9 cellular contexts compared by ENCODE assay signal in the genomic region with DNA sequence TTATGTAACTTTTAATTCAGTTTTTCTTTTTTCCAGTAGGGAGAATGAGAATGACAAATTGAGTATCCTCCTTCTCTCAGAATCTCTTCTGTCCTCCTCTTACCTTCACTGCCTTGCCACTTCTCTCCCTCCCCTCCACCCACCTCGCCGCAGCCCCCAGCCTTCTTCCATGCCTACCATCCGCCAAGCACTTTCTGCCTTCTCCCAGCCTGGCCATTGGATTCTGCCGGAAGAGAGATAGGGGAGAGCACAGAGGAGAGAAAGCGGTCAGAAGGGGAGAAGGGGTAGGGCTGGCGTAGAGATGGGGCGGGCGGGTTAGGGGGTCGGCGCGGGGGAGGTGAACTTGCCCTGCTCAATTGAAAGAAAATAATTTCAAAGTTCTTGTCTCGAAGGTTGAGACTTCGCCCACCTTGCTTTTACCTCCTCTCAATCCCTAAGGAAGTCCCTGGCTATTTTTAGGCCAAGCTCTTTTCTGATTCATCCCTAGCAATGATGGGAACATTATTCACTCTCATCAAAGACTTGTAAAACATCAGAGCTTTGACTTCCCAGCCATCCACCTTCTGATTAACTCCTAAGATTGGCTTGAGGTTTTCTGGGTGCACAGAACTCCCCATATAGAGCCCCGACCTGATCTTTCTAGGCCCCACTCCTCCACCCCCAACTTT. TPM values are rescaled to one million over a fixed set of nuclear protein-coding genes. Genes with fewer than 3 reads are reported as not detected.
DNase-seq lines count a peak whose midpoint lies in the region; ATAC-seq and TF ChIP-seq lines count a peak whose summit lies in the region.
"Had no signal": no experiment of that assay in that cellular context is flagged by ENCODE, and none has a peak within 500 bp of the region (broad histone marks: within the 10 kb centered on the region; RNA-seq: fewer than 3 reads in every experiment).

No MANE protein-coding gene starts in this region.

- H3K4me1 Mint-ChIP-seq in GM23338: peaks cover 36% of the 10 kb centered on the region

- peak; percentile 27 for ATAC-seq in GM23338
- peak; percentile 9; the same call in 2 of the 3 replicates for ATAC-seq in SK-N-SH treated with all-trans-retinoic acid at 6 μM for 48 hours
- peak; percentile 33 to 71 (median 62) for ATAC-seq in psoas muscle
- ATAC-seq in GM21390 (IDR thresholded peaks at IDR 0.05; ENCODE audit: unreplicated experiment): no peak

- H3K27ac ChIP-seq in GM23338 (ENCODE audit: low read depth) (peak overlapping the region; percentile 85; the same call in 1 of the 2 replicates), psoas muscle (peak overlapping the region; percentile 26)

- intact Hi-C loops in psoas muscle (cut with DNase I): no loop called here

- H3K27ac Mint-ChIP-seq in GM23338: peak overlapping the region; percentile 81

- H3K4me3 Mint-ChIP-seq in GM23338: peak overlapping the region; percentile 95

- no peaks in the 10 kb centered on the region for H3K36me3 Mint-ChIP-seq in GM23338 (ENCODE audit: low read depth)

- H3K4me3 ChIP-seq in GM23338 (peak overlapping the region; percentile 94), fibroblast of villous mesenchyme (ENCODE audit: low read depth, low read length) (peak overlapping the region; percentile 67), psoas muscle (peak overlapping the region; percentile 65)

- H3K9me2 ChIP-seq in GM23338 (ENCODE audit: insufficient read depth): no peaks in the 10 kb centered on the region

- peak overlapping the region; percentile 96 for H3K4me2 ChIP-seq in GM23338

- peak overlapping the region; percentile 87 for H2AFZ ChIP-seq in GM23338

- no peaks in the 10 kb centered on the region for H3K9me3 ChIP-seq in psoas muscle

- TF ChIP-seq CTCF in GM23338 (conservative IDR thresholded peaks at IDR 0.05; ENCODE audit: low read depth in 2 of 2) (no peak), fibroblast of villous mesenchyme (IDR thresholded peaks at IDR 0.05; ENCODE audit: insufficient read depth, low read depth, low read length) (no peak), psoas muscle (IDR thresholded peaks at IDR 0.05) (no peak)

- H3K9me3 Mint-ChIP-seq in GM23338: no peaks in the 10 kb centered on the region

- H4K20me1 ChIP-seq in GM23338 (replicated peaks; ENCODE audit: insufficient read depth): peaks cover 3% of the 10 kb centered on the region; the same call in 1 of the 2 replicates

- WGBS in psoas muscle, 3 donors: 59 to 71% (median 65%) methylated on average over 14 of the region's 14 CpGs

- H3K4me1 ChIP-seq in GM23338 (ENCODE audit: insufficient read depth): peaks cover 23% of the 10 kb centered on the region
- no peaks in the 10 kb centered on the region for H3K4me1 ChIP-seq in psoas muscle

- peaks cover 9% of the 10 kb centered on the region for H3K27me3 Mint-ChIP-seq in GM23338 (ENCODE audit: insufficient read depth, low read depth, poor library complexity)

- H3K27me3 ChIP-seq in GM23338 (ENCODE audit: insufficient read depth): peaks cover 19% of the 10 kb centered on the region
- H3K27me3 ChIP-seq in psoas muscle (ENCODE audit: insufficient read depth in 3 of 3, low read length in 2 of 3): no peaks in the 10 kb centered on the region

- DNase-seq in GM23338 (ENCODE audit: low spot score): peak; percentile 19
- peak; percentile 17 for DNase-seq in fibroblast of villous mesenchyme (ENCODE audit: low read depth)
- DNase-seq in psoas muscle: no peak
- DNase-seq in NCI-H1694 (lab: John Stamatoyannopoulos, UW): no peak
- DNase-seq in SIG-M5 treated with dmso at 0.1 percent for 504 hours (lab: John Stamatoyannopoulos, UW; ENCODE audit: unreplicated experiment): no peak
- DNase-seq in stimulated activated naive CD4-positive, alpha-beta T cell treated with Interleukin-2 at 50 U/mL for 16 hours (lab: John Stamatoyannopoulos, UW): no peak

- H3K36me3 ChIP-seq in GM23338 (ENCODE audit: insufficient read depth) (no peaks in the 10 kb centered on the region), psoas muscle (ENCODE audit: insufficient read depth in 1 of 2, low read depth in 1 of 2) (no peaks in the 10 kb centered on the region)

- peaks cover 48% of the 10 kb centered on the region for H3K79me2 ChIP-seq in GM23338 (replicated peaks; ENCODE audit: insufficient read depth)

- peaks cover 5% of the 10 kb centered on the region; the same call in 1 of the 2 replicates for H3F3A ChIP-seq in GM23338 (replicated peaks; ENCODE audit: low read depth)

TF ChIP-seq in GM23338, 12 proteins besides CTCF, POLR2A, EP300 and RAD21 (continues in another document):
- TF ChIP-seq CREB1 (CRISPR knock-in tag; IDR thresholded peaks at IDR 0.05; ENCODE audit: low read depth): no peak
- TF ChIP-seq, protein P1, sequence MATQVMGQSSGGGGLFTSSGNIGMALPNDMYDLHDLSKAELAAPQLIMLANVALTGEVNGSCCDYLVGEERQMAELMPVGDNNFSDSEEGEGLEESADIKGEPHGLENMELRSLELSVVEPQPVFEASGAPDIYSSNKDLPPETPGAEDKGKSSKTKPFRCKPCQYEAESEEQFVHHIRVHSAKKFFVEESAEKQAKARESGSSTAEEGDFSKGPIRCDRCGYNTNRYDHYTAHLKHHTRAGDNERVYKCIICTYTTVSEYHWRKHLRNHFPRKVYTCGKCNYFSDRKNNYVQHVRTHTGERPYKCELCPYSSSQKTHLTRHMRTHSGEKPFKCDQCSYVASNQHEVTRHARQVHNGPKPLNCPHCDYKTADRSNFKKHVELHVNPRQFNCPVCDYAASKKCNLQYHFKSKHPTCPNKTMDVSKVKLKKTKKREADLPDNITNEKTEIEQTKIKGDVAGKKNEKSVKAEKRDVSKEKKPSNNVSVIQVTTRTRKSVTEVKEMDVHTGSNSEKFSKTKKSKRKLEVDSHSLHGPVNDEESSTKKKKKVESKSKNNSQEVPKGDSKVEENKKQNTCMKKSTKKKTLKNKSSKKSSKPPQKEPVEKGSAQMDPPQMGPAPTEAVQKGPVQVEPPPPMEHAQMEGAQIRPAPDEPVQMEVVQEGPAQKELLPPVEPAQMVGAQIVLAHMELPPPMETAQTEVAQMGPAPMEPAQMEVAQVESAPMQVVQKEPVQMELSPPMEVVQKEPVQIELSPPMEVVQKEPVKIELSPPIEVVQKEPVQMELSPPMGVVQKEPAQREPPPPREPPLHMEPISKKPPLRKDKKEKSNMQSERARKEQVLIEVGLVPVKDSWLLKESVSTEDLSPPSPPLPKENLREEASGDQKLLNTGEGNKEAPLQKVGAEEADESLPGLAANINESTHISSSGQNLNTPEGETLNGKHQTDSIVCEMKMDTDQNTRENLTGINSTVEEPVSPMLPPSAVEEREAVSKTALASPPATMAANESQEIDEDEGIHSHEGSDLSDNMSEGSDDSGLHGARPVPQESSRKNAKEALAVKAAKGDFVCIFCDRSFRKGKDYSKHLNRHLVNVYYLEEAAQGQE (IDR thresholded peaks at IDR 0.05; ENCODE audit: unreplicated experiment): no peak

TF ChIP-seq in SK-N-SH treated with all-trans-retinoic acid at 6 μM for 48 hours, 23 proteins besides CTCF, POLR2A, EP300 and RAD21:
- TF ChIP-seq TCF4 (CRISPR knock-in tag; IDR thresholded peaks at IDR 0.05; ENCODE audit: borderline replicate concordance) (no peak), ZFP30 (CRISPR knock-in tag; IDR thresholded peaks at IDR 0.05) (no peak), ARNTL (CRISPR knock-in tag; IDR thresholded peaks at IDR 0.05; ENCODE audit: borderline replicate concordance, low read depth) (no peak), RARB (CRISPR knock-in tag; IDR thresholded peaks at IDR 0.05) (no peak), ZC3H10 (CRISPR knock-in tag; IDR thresholded peaks at IDR 0.05) (no peak), ESRRG (CRISPR knock-in tag; IDR thresholded peaks at IDR 0.05) (no peak)
- TF ChIP-seq, protein P2, sequence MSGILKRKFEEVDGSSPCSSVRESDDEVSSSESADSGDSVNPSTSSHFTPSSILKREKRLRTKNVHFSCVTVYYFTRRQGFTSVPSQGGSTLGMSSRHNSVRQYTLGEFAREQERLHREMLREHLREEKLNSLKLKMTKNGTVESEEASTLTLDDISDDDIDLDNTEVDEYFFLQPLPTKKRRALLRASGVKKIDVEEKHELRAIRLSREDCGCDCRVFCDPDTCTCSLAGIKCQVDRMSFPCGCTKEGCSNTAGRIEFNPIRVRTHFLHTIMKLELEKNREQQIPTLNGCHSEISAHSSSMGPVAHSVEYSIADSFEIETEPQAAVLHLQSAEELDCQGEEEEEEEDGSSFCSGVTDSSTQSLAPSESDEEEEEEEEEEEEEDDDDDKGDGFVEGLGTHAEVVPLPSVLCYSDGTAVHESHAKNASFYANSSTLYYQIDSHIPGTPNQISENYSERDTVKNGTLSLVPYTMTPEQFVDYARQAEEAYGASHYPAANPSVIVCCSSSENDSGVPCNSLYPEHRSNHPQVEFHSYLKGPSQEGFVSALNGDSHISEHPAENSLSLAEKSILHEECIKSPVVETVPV (CRISPR knock-in tag; IDR thresholded peaks at IDR 0.05): no peak

RNA-seq across cellular contexts. Expression of a gene that starts 0.8 kb away (rescaled TPM):
- 14.1 and 16.6 TPM in 2 replicates for total RNA-seq in GM23338 (2014; rRNA removed; shearing (Covaris generic))
- polyA plus RNA-seq in GM23338 (2016; fragmentation: Nextera tagmentation; extraction: Ambion mirVana): 7.9 and 8.1 TPM in 2 replicates
- 5.2 and 7.3 TPM in 2 replicates for total RNA-seq in fibroblast of villous mesenchyme
- total RNA-seq in psoas muscle: 1 to 10 TPM in 3 of 4 donors, under 1 TPM in 1; 0.86 to 2.8 (median 2.0) TPM
- polyA plus RNA-seq in psoas muscle: 1 to 10 TPM in 2 of 3 donors, under 1 TPM in 1; 0.62 to 5.9 (median 1.9) TPM

RNA-seq across cellular contexts. Expression of a gene that starts 46.1 kb away (rescaled TPM):
- not detected in 2 replicates for total RNA-seq in GM23338 (2014; rRNA removed; shearing (Covaris generic))
- 0.73 and 0.86 TPM in 2 replicates for polyA plus RNA-seq in GM23338 (2016; fragmentation: Nextera tagmentation; extraction: Ambion mirVana)
- not detected in 2 replicates for total RNA-seq in fibroblast of villous mesenchyme
- not detected for total RNA-seq in psoas muscle
- under 1 TPM; 0.01 to 0.25 (median 0.04) TPM for polyA plus RNA-seq in psoas muscle

RNA-seq across cellular contexts. Expression of a gene that starts 52.5 kb away (rescaled TPM):
- not detected in 2 replicates for total RNA-seq in GM23338 (2014; rRNA removed; shearing (Covaris generic))
- polyA plus RNA-seq in GM23338 (2016; fragmentation: Nextera tagmentation; extraction: Ambion mirVana) (not detected in 2 replicates), psoas muscle (not detected)
- total RNA-seq in fibroblast of villous mesenchyme (not detected in 2 replicates), psoas muscle (not detected)
- total RNA-seq: T-helper 2 cell treated with Interferon-gamma antibody and Interleukin-4, amounts not matched to agents 100 ng/mL and 5 ng/mL, for 36 hours had no signal

Comparison
In these comparisons a context has a peak if more than half of its experiments do, and no peak if none do; other contexts are left out.
1. DNase-seq: peak in GM23338 (single experiment) and fibroblast of villous mesenchyme (single experiment); none in psoas muscle (0 of 2), NCI-H1694 (single experiment), SIG-M5 treated with dmso at 0.1 percent for 504 hours (single experiment) and stimulated activated naive CD4-positive, alpha-beta T cell treated with Interleukin-2 at 50 U/mL for 16 hours (single experiment).
2. Peak in every context shown above with its lines, with median percentiles within 50 percentile points of each other: H3K4me3 ChIP-seq.